Comparison of ENCODE assay signal across 7 cellular contexts in the genomic region with DNA sequence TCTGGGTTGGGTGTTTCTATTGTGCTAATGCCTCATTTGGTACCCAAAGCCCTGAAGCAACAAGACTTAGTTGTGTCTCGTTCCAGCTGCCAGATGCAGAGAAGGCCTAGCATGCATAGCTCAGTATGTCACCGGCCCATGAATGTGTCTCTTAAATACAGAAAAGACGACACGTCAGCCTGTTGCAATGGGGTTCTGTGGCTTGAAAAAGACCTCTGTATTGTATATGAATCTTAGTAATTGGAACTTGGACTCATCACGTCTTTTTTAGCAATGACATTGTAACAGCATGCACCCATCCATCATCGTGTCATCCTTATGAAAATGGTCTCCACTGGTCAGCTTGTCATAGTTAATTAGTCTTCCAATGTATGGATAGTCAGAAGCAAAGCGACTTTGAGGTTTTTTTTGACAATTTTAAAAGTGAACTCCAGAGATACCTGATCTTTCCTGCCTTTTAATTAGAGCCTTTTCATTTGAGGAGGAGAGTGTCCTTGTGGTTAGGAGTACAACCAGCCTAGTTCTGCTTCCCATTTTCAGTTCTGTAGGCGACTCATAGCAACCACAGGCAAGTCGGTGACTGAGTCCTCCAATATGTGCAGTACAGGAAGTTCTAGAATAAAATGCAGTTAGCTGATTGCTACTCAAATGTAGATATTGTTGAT.
DNase-seq lines count a peak whose midpoint lies in the region; ATAC-seq and TF ChIP-seq lines count a peak whose summit lies in the region.

No MANE protein-coding gene starts in this region.

- intact Hi-C loops in MCF 10A (cut with micrococcal nuclease): no loop called here

- DNase-seq in NCI-H226: peak; percentile 12
- peak; percentile 10 for DNase-seq in myocyte (ENCODE audit: low read depth)
- no peak for DNase-seq in activated gamma-delta T cell (lab: John Stamatoyannopoulos, UW)
- DNase-seq in activated CD4-positive, alpha-beta T cell treated with anti-CD3 and anti-CD28 coated beads, Interleukin-2, amount 50 U/mL, for 4 hours: no peak
- no peak for DNase-seq in MCF 10A (ENCODE audit: unreplicated experiment)

- H3K4me3 Mint-ChIP-seq in MCF 10A (ENCODE audit: unreplicated experiment): no peak overlapping the region

- CTCF ChIA-PET in MCF 10A (lab: Yijun Ruan, JAX): interaction anchor here (0.7 kb wide), 1 partner anchor 1026 kb away, joined by 3 read pairs; no protein-coding TSS in a partner anchor

- no peaks in the 10 kb centered on the region for H3K27me3 Mint-ChIP-seq in MCF 10A (ENCODE audit: insufficient read depth, unreplicated experiment)

- H3K27ac Mint-ChIP-seq in MCF 10A (ENCODE audit: low read depth, unreplicated experiment): no peak overlapping the region

- no peak for TF ChIP-seq CTCF in MCF 10A (IDR thresholded peaks at IDR 0.05; ENCODE audit: unreplicated experiment)

- no peaks in the 10 kb centered on the region for H3K4me1 Mint-ChIP-seq in MCF 10A (ENCODE audit: insufficient read depth, unreplicated experiment)

- no peaks in the 10 kb centered on the region for H3K9me3 Mint-ChIP-seq in MCF 10A (ENCODE audit: unreplicated experiment)

- POLR2A ChIA-PET in MCF 10A (lab: Yijun Ruan, JAX): no interaction called here

- peak; percentile 63 for ATAC-seq in GM19023 (IDR thresholded peaks at IDR 0.05; ENCODE audit: unreplicated experiment)
- peak; percentile 65 for ATAC-seq in HG02759 (IDR thresholded peaks at IDR 0.05; ENCODE audit: unreplicated experiment)

- no TSS peak for BruUV-seq in MCF 10A (replicated peaks; lab: Mats Ljungman, UMichigan)

- no peaks in the 10 kb centered on the region for H3K36me3 Mint-ChIP-seq in MCF 10A (ENCODE audit: insufficient read depth, unreplicated experiment)

Comparison
In these comparisons a context has a peak if more than half of its experiments do, and no peak if none do; other contexts are left out.
1. DNase-seq: peak in NCI-H226 (single experiment) and myocyte (single experiment); none in activated gamma-delta T cell (single experiment), activated CD4-positive, alpha-beta T cell treated with anti-CD3 and anti-CD28 coated beads, Interleukin-2, amount 50 U/mL, for 4 hours (0 of 2) and MCF 10A (single experiment).